8 cellular contexts compared by ENCODE assay signal in the genomic region with DNA sequence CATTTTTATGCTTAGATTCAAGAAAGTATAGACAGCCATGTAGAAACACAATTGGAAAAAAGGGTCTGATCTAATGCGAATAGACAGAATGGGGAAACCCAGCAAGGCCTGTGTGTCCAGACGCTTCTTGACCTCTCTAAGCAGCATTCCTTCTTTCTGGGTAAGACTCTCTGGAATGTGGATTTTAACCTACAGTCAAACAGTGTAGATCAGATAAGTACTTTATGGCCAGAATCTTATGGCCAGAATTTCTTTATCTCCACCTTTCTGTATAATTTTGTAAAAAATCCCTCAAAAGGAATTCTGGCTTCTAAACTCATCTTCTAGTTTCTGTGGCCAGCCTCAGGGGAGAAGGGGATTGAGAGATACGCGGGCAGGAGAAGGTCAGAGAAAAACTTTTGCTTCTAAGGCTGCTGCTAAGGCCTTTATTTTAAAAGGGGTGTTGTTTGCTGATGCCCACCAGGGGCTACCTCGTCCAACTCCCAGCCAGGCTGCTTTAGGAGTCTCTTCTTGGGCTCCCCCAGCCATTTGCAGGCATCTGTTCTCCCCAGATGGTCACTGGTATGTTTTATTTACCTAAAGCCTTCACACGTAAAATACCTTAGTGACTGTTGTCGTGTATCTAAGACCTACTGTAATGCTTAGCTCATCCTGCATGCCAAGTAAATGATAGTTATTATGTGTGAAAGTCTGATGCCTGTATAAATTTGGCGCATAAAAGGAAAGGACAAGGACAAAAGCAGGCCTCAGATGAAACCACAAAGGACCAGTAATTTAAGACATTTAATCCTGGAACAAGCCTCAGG.
DNase-seq lines count a peak whose midpoint lies in the region; ATAC-seq and TF ChIP-seq lines count a peak whose summit lies in the region.

No MANE protein-coding gene starts in this region.

- peak overlapping the region; percentile 77 for H3K27ac ChIP-seq in GM23248

- peaks cover 31% of the 10 kb centered on the region for H3F3A ChIP-seq in GM23248 (ENCODE audit: insufficient read depth)

- peaks cover 26% of the 10 kb centered on the region for H3K4me1 Mint-ChIP-seq in progenitor cell of endocrine pancreas (ENCODE audit: low read depth)

- peaks cover 9% of the 10 kb centered on the region for H3K36me3 Mint-ChIP-seq in progenitor cell of endocrine pancreas (ENCODE audit: insufficient read depth)

- in situ Hi-C loops in GM23248 (cut with MboI) = no loop called here

- no peaks in the 10 kb centered on the region for H3K9me3 ChIP-seq in GM23248 (ENCODE audit: low read depth)

- no peaks in the 10 kb centered on the region for H3K36me3 ChIP-seq in GM23248 (ENCODE audit: low read depth)

- peaks cover 33% of the 10 kb centered on the region for H3K4me1 ChIP-seq in GM23248 (ENCODE audit: insufficient read depth)

- H3K4me3 ChIP-seq in GM23248 (peak overlapping the region; percentile 13; the same call in 1 of the 2 replicates), epithelial cell of esophagus (ENCODE audit: low read length) (no peak overlapping the region)

- no peaks in the 10 kb centered on the region for H3K9me2 ChIP-seq in GM23248 (ENCODE audit: insufficient read depth)

- H2AFZ ChIP-seq in GM23248 = no peak overlapping the region

- WGBS in GM23248 (ENCODE audit: low coverage in 1 of 2, low lambda C conversion rate in 2 of 2, missing lambda C conversion rate in 2 of 2), 2 experiments = 36 to 43% methylated on average over 8 of the region's 8 CpGs

- no peaks in the 10 kb centered on the region for H3K27me3 Mint-ChIP-seq in progenitor cell of endocrine pancreas

- peak; percentile 68 for DNase-seq in GM23248
- DNase-seq in NCI-H82 treated with DMSO at 0.1 percent for 48 hours (lab: John Stamatoyannopoulos, UW; ENCODE audit: unreplicated experiment) = peak; percentile 87
- peak; percentile 14 for DNase-seq in epithelial cell of esophagus (ENCODE audit: low read depth)
- DNase-seq in progenitor cell of endocrine pancreas (ENCODE audit: low spot score, unreplicated experiment) = no peak
- DNase-seq in activated CD8-positive, alpha-beta memory T cell treated with anti-CD3 and anti-CD28 coated beads, Interleukin-2, amount 50 U/mL, for 48 hours = no peak
- no peak for DNase-seq in cortex of kidney (lab: John Stamatoyannopoulos, UW)

- peak overlapping the region; percentile 53 for H3K9ac ChIP-seq in GM23248

- no peak for TF ChIP-seq CTCF in epithelial cell of esophagus (IDR thresholded peaks at IDR 0.05; ENCODE audit: insufficient read depth, low read depth, low read length, missing control alignments)
- peak; percentile 33 for TF ChIP-seq CTCF in progenitor cell of endocrine pancreas (IDR thresholded peaks at IDR 0.05; ENCODE audit: unreplicated experiment)

- peak overlapping the region; percentile 93 for H3K27ac Mint-ChIP-seq in progenitor cell of endocrine pancreas

- H3K79me2 ChIP-seq in GM23248 (ENCODE audit: insufficient read depth) = peaks cover 86% of the 10 kb centered on the region

- H3K9me3 Mint-ChIP-seq in progenitor cell of endocrine pancreas (ENCODE audit: low read depth) = no peaks in the 10 kb centered on the region

- H3K27me3 ChIP-seq in GM23248 (replicated peaks; ENCODE audit: insufficient read depth) = no peaks in the 10 kb centered on the region

- peak overlapping the region; percentile 59 for H3K4me2 ChIP-seq in GM23248 (ENCODE audit: unreplicated experiment)

- H3K4me3 Mint-ChIP-seq in progenitor cell of endocrine pancreas (ENCODE audit: low read depth) = no peak overlapping the region

- no peaks in the 10 kb centered on the region for H4K20me1 ChIP-seq in GM23248 (ENCODE audit: insufficient read depth)

- ATAC-seq in HG02763 (IDR thresholded peaks at IDR 0.05; ENCODE audit: unreplicated experiment) (no peak), HG02759 (IDR thresholded peaks at IDR 0.05; ENCODE audit: unreplicated experiment) (no peak)

Comparison
In these comparisons a context has a peak if more than half of its experiments do, and no peak if none do; other contexts are left out.
1. DNase-seq: peak in GM23248 (single experiment), NCI-H82 treated with DMSO at 0.1 percent for 48 hours (single experiment) and epithelial cell of esophagus (single experiment); none in progenitor cell of endocrine pancreas (single experiment), activated CD8-positive, alpha-beta memory T cell treated with anti-CD3 and anti-CD28 coated beads, Interleukin-2, amount 50 U/mL, for 48 hours (single experiment) and cortex of kidney (single experiment).